In the genomic region with DNA sequence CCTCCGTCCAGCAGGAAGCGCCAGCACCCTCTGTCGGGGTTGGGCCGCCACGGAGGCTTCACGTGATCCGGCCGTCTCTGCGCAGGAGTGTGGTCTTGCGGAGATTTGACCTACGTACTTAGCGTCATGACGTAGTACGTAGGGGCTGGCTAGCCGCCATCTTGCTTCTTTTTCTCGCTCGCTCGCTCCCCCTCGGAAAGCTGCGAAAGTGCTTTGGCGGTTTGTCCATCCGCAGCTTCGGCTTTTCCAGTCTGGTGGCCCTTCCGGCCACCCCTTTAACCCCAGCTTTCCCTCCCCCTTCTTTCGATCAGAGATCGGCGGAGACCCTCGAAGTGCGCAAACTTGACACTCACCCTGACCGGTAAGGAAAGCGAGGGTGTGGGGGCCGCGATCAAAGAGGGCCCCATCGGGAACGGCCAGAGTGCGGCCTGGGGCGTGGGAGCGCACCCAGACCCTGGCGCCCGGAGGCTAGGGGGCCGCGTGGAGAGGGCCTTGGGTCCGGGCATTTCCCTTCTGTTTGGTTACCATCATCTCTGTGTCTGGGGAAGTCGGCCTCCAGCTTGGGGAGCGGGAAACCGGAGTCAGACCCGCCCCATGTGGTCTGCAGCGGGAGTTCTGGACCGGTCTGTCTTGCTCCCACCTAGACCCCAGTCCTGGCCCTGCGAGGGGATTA, we compare ENCODE assay signal across 1 cellular context.
TF ChIP-seq lines count a peak whose summit lies in the region.

A gene (plus strand): TSS at position 156 of the 673 bp plus-strand sequence. CDS start 26,559 bp downstream, outside the sequence.

TF ChIP-seq in K562, 482 proteins besides CTCF, POLR2A, EP300 and RAD21 (continued from another document and continues in another):
- TF ChIP-seq, protein P1, sequence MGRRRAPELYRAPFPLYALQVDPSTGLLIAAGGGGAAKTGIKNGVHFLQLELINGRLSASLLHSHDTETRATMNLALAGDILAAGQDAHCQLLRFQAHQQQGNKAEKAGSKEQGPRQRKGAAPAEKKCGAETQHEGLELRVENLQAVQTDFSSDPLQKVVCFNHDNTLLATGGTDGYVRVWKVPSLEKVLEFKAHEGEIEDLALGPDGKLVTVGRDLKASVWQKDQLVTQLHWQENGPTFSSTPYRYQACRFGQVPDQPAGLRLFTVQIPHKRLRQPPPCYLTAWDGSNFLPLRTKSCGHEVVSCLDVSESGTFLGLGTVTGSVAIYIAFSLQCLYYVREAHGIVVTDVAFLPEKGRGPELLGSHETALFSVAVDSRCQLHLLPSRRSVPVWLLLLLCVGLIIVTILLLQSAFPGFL (CRISPR knock-in tag; IDR thresholded peaks at IDR 0.05) = no peak
- TF ChIP-seq NR2F6 (CRISPR knock-in tag; IDR thresholded peaks at IDR 0.05) (no peak), SAP30 (IDR thresholded peaks at IDR 0.05; ENCODE audit: borderline replicate concordance, insufficient read depth, low read depth, low read length, poor library complexity, severe bottlenecking) (peak; percentile 79), SMARCE1 (IDR thresholded peaks at IDR 0.05) (no peak), ELF1 (tag; IDR thresholded peaks at IDR 0.05) (no peak), TAF15 (IDR thresholded peaks at IDR 0.05; ENCODE audit: low read depth, low read length) (no peak), XRCC5 (IDR thresholded peaks at IDR 0.05; ENCODE audit: low read depth, low read length) (no peak), SMARCB1 (IDR thresholded peaks at IDR 0.05; ENCODE audit: insufficient read length, low read depth) (no peak), ZNF253 (CRISPR knock-in tag; conservative IDR thresholded peaks at IDR 0.05) (no peak), ZBTB17 (CRISPR knock-in tag; IDR thresholded peaks at IDR 0.05) (no peak; the same call in 1 of the 2 replicates), MIER1 (IDR thresholded peaks at IDR 0.05; ENCODE audit: low read depth) (no peak), ZNF3 (CRISPR knock-in tag; IDR thresholded peaks at IDR 0.05) (no peak), SREBF1 (IDR thresholded peaks at IDR 0.05; ENCODE audit: borderline replicate concordance, low read depth, low read length) (peak; percentile 34; the same call in 1 of the 2 replicates), PTBP1 (IDR thresholded peaks at IDR 0.05; ENCODE audit: low read depth, low read length) (no peak), GATAD2A (IDR thresholded peaks at IDR 0.05) (peak; percentile 64; the same call in 1 of the 2 replicates)
- TF ChIP-seq, protein P2, sequence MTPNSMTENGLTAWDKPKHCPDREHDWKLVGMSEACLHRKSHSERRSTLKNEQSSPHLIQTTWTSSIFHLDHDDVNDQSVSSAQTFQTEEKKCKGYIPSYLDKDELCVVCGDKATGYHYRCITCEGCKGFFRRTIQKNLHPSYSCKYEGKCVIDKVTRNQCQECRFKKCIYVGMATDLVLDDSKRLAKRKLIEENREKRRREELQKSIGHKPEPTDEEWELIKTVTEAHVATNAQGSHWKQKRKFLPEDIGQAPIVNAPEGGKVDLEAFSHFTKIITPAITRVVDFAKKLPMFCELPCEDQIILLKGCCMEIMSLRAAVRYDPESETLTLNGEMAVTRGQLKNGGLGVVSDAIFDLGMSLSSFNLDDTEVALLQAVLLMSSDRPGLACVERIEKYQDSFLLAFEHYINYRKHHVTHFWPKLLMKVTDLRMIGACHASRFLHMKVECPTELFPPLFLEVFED (CRISPR knock-in tag; conservative IDR thresholded peaks at IDR 0.05) = no peak
- TF ChIP-seq, protein P3, sequence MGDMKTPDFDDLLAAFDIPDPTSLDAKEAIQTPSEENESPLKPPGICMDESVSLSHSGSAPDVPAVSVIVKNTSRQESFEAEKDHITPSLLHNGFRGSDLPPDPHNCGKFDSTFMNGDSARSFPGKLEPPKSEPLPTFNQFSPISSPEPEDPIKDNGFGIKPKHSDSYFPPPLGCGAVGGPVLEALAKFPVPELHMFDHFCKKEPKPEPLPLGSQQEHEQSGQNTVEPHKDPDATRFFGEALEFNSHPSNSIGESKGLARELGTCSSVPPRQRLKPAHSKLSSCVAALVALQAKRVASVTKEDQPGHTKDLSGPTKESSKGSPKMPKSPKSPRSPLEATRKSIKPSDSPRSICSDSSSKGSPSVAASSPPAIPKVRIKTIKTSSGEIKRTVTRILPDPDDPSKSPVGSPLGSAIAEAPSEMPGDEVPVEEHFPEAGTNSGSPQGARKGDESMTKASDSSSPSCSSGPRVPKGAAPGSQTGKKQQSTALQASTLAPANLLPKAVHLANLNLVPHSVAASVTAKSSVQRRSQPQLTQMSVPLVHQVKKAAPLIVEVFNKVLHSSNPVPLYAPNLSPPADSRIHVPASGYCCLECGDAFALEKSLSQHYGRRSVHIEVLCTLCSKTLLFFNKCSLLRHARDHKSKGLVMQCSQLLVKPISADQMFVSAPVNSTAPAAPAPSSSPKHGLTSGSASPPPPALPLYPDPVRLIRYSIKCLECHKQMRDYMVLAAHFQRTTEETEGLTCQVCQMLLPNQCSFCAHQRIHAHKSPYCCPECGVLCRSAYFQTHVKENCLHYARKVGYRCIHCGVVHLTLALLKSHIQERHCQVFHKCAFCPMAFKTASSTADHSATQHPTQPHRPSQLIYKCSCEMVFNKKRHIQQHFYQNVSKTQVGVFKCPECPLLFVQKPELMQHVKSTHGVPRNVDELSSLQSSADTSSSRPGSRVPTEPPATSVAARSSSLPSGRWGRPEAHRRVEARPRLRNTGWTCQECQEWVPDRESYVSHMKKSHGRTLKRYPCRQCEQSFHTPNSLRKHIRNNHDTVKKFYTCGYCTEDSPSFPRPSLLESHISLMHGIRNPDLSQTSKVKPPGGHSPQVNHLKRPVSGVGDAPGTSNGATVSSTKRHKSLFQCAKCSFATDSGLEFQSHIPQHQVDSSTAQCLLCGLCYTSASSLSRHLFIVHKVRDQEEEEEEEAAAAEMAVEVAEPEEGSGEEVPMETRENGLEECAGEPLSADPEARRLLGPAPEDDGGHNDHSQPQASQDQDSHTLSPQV (IDR thresholded peaks at IDR 0.05) = no peak
- TF ChIP-seq, protein P4, sequence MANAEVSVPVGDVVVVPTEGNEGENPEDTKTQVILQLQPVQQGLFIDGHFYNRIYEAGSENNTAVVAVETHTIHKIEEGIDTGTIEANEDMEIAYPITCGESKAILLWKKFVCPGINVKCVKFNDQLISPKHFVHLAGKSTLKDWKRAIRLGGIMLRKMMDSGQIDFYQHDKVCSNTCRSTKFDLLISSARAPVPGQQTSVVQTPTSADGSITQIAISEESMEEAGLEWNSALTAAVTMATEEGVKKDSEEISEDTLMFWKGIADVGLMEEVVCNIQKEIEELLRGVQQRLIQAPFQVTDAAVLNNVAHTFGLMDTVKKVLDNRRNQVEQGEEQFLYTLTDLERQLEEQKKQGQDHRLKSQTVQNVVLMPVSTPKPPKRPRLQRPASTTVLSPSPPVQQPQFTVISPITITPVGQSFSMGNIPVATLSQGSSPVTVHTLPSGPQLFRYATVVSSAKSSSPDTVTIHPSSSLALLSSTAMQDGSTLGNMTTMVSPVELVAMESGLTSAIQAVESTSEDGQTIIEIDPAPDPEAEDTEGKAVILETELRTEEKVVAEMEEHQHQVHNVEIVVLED (CRISPR knock-in tag; IDR thresholded peaks at IDR 0.05) = peak; percentile 98
- TF ChIP-seq, protein P5, sequence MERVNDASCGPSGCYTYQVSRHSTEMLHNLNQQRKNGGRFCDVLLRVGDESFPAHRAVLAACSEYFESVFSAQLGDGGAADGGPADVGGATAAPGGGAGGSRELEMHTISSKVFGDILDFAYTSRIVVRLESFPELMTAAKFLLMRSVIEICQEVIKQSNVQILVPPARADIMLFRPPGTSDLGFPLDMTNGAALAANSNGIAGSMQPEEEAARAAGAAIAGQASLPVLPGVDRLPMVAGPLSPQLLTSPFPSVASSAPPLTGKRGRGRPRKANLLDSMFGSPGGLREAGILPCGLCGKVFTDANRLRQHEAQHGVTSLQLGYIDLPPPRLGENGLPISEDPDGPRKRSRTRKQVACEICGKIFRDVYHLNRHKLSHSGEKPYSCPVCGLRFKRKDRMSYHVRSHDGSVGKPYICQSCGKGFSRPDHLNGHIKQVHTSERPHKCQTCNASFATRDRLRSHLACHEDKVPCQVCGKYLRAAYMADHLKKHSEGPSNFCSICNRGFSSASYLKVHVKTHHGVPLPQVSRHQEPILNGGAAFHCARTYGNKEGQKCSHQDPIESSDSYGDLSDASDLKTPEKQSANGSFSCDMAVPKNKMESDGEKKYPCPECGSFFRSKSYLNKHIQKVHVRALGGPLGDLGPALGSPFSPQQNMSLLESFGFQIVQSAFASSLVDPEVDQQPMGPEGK (CRISPR knock-in tag; IDR thresholded peaks at IDR 0.05; ENCODE audit: borderline replicate concordance) = no peak
- TF ChIP-seq, protein P6, sequence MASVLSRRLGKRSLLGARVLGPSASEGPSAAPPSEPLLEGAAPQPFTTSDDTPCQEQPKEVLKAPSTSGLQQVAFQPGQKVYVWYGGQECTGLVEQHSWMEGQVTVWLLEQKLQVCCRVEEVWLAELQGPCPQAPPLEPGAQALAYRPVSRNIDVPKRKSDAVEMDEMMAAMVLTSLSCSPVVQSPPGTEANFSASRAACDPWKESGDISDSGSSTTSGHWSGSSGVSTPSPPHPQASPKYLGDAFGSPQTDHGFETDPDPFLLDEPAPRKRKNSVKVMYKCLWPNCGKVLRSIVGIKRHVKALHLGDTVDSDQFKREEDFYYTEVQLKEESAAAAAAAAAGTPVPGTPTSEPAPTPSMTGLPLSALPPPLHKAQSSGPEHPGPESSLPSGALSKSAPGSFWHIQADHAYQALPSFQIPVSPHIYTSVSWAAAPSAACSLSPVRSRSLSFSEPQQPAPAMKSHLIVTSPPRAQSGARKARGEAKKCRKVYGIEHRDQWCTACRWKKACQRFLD (CRISPR knock-in tag; IDR thresholded peaks at IDR 0.05) = peak; percentile 68; the same call in 1 of the 2 replicates
- TF ChIP-seq, protein P7, sequence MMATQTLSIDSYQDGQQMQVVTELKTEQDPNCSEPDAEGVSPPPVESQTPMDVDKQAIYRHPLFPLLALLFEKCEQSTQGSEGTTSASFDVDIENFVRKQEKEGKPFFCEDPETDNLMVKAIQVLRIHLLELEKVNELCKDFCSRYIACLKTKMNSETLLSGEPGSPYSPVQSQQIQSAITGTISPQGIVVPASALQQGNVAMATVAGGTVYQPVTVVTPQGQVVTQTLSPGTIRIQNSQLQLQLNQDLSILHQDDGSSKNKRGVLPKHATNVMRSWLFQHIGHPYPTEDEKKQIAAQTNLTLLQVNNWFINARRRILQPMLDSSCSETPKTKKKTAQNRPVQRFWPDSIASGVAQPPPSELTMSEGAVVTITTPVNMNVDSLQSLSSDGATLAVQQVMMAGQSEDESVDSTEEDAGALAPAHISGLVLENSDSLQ (IDR thresholded peaks at IDR 0.05) = peak; percentile 65
- TF ChIP-seq, protein P8, sequence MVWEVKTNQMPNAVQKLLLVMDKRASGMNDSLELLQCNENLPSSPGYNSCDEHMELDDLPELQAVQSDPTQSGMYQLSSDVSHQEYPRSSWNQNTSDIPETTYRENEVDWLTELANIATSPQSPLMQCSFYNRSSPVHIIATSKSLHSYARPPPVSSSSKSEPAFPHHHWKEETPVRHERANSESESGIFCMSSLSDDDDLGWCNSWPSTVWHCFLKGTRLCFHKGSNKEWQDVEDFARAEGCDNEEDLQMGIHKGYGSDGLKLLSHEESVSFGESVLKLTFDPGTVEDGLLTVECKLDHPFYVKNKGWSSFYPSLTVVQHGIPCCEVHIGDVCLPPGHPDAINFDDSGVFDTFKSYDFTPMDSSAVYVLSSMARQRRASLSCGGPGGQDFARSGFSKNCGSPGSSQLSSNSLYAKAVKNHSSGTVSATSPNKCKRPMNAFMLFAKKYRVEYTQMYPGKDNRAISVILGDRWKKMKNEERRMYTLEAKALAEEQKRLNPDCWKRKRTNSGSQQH (CRISPR knock-in tag; IDR thresholded peaks at IDR 0.05) = 0 out of 2 replicates have a peak, but pooled peaks have one; percentile 4
- TF ChIP-seq, protein P9, sequence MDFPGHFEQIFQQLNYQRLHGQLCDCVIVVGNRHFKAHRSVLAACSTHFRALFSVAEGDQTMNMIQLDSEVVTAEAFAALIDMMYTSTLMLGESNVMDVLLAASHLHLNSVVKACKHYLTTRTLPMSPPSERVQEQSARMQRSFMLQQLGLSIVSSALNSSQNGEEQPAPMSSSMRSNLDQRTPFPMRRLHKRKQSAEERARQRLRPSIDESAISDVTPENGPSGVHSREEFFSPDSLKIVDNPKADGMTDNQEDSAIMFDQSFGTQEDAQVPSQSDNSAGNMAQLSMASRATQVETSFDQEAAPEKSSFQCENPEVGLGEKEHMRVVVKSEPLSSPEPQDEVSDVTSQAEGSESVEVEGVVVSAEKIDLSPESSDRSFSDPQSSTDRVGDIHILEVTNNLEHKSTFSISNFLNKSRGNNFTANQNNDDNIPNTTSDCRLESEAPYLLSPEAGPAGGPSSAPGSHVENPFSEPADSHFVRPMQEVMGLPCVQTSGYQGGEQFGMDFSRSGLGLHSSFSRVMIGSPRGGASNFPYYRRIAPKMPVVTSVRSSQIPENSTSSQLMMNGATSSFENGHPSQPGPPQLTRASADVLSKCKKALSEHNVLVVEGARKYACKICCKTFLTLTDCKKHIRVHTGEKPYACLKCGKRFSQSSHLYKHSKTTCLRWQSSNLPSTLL (IDR thresholded peaks at IDR 0.05) = no peak
- TF ChIP-seq, protein P10, sequence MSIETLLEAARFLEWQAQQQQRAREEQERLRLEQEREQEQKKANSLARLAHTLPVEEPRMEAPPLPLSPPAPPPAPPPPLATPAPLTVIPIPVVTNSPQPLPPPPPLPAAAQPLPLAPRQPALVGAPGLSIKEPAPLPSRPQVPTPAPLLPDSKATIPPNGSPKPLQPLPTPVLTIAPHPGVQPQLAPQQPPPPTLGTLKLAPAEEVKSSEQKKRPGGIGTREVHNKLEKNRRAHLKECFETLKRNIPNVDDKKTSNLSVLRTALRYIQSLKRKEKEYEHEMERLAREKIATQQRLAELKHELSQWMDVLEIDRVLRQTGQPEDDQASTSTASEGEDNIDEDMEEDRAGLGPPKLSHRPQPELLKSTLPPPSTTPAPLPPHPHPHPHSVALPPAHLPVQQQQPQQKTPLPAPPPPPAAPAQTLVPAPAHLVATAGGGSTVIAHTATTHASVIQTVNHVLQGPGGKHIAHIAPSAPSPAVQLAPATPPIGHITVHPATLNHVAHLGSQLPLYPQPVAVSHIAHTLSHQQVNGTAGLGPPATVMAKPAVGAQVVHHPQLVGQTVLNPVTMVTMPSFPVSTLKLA (conservative IDR thresholded peaks at IDR 0.05) = peak; percentile 82 to 86
- TF ChIP-seq, protein P11, sequence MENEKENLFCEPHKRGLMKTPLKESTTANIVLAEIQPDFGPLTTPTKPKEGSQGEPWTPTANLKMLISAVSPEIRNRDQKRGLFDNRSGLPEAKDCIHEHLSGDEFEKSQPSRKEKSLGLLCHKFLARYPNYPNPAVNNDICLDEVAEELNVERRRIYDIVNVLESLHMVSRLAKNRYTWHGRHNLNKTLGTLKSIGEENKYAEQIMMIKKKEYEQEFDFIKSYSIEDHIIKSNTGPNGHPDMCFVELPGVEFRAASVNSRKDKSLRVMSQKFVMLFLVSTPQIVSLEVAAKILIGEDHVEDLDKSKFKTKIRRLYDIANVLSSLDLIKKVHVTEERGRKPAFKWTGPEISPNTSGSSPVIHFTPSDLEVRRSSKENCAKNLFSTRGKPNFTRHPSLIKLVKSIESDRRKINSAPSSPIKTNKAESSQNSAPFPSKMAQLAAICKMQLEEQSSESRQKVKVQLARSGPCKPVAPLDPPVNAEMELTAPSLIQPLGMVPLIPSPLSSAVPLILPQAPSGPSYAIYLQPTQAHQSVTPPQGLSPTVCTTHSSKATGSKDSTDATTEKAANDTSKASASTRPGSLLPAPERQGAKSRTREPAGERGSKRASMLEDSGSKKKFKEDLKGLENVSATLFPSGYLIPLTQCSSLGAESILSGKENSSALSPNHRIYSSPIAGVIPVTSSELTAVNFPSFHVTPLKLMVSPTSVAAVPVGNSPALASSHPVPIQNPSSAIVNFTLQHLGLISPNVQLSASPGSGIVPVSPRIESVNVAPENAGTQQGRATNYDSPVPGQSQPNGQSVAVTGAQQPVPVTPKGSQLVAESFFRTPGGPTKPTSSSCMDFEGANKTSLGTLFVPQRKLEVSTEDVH (IDR thresholded peaks at IDR 0.05; ENCODE audit: low read depth, partially characterized antibody) = no peak
